26 cellular contexts compared by ENCODE assay signal in genomic region chr4:1636490-1637211, GRCh38.
"Had no signal": no experiment of that assay in that cellular context is flagged by ENCODE, and none has a peak within 500 bp of the region (broad histone marks: within the 10 kb centered on the region; RNA-seq: fewer than 3 reads in every experiment).

No MANE protein-coding gene starts in this region.

- H3K4me3 ChIP-seq: heart right ventricle, hepatocyte, left lung, lower lobe of right lung, ovary, skin epidermis, tibial nerve, uterus had no signal

- ATAC-seq: heart right ventricle; left colon; left lung; naive thymus-derived CD8-positive, alpha-beta T cell; sciatic nerve had no signal

- H3K4me1 Mint-ChIP-seq: naive thymus-derived CD8-positive, alpha-beta T cell; nephron; neural crest cell had no signal

- H3K9me3 Mint-ChIP-seq: naive thymus-derived CD8-positive, alpha-beta T cell; neural crest cell; stimulated activated naive CD8-positive, alpha-beta T cell treated with anti-CD3 and anti-CD28 coated beads, Interleukin-15, Interleukin-2, amounts not matched to agents 100 ng/mL and 50 ng/mL, for 24 hours had no signal

- H3K36me3 ChIP-seq: heart right ventricle, left lung, lower lobe of right lung, ovary, tibial nerve, uterus had no signal

- H3K36me3 Mint-ChIP-seq: naive thymus-derived CD8-positive, alpha-beta T cell; type B pancreatic cell had no signal

- H3K27ac ChIP-seq: heart right ventricle, hepatocyte, left lung, lower lobe of right lung, ovary, skin epidermis, tibial nerve, uterus had no signal

- H3K4me3 Mint-ChIP-seq: naive thymus-derived CD8-positive, alpha-beta T cell; nephron; neural crest cell; stimulated activated naive CD8-positive, alpha-beta T cell treated with anti-CD3 and anti-CD28 coated beads, Interleukin-15, Interleukin-2, amounts not matched to agents 100 ng/mL and 50 ng/mL, for 24 hours; type B pancreatic cell had no signal

- DNase-seq: heart right ventricle; left colon; lower lobe of right lung; mammary epithelial cell; mesenchymal stem cell; naive thymus-derived CD8-positive, alpha-beta T cell; ovary; retina; stimulated activated CD4-positive, alpha-beta T cell treated with anti-CD3 and anti-CD28 coated beads, Interleukin-12 subunit alpha, Interleukin-12 subunit beta, amount 100 ng/mL, for 4 hours; stimulated activated CD4-positive, alpha-beta T cell treated with anti-CD3 and anti-CD28 coated beads, Interleukin-15, amount 100 ng/mL, for 24 hours; stimulated activated CD4-positive, alpha-beta T cell treated with anti-CD3 and anti-CD28 coated beads, Interleukin-2, amount 100 ng/mL, for 24 hours; stimulated activated CD4-positive, alpha-beta T cell treated with anti-CD3 and anti-CD28 coated beads, Interleukin-4, amount 100 ng/mL, for 1 hour; stimulated activated naive CD4-positive, alpha-beta T cell; substantia nigra; uterus had no signal

- H3K9me3 ChIP-seq: left lung, lower lobe of right lung, ovary had no signal

- H3K4me1 ChIP-seq: left lung, lower lobe of right lung, tibial nerve, uterus had no signal

- H3K4me2 ChIP-seq: hepatocyte had no signal

- H3K27me3 ChIP-seq: hepatocyte, ovary, tibial nerve, uterus had no signal

- H3K27me3 Mint-ChIP-seq: stimulated activated naive CD8-positive, alpha-beta T cell treated with anti-CD3 and anti-CD28 coated beads, Interleukin-15, Interleukin-2, amounts not matched to agents 100 ng/mL and 50 ng/mL, for 24 hours; type B pancreatic cell had no signal

- H2AFZ ChIP-seq: hepatocyte had no signal

- H3K27ac Mint-ChIP-seq: naive thymus-derived CD8-positive, alpha-beta T cell; nephron; progenitor cell of endocrine pancreas; stimulated activated naive CD8-positive, alpha-beta T cell treated with anti-CD3 and anti-CD28 coated beads, Interleukin-15, Interleukin-2, amounts not matched to agents 100 ng/mL and 50 ng/mL, for 24 hours; type B pancreatic cell had no signal

- FAIRE-seq: keratinocyte had no signal

- H3K79me2 ChIP-seq: hepatocyte had no signal
